9 cellular contexts compared by ENCODE assay signal in the genomic region with DNA sequence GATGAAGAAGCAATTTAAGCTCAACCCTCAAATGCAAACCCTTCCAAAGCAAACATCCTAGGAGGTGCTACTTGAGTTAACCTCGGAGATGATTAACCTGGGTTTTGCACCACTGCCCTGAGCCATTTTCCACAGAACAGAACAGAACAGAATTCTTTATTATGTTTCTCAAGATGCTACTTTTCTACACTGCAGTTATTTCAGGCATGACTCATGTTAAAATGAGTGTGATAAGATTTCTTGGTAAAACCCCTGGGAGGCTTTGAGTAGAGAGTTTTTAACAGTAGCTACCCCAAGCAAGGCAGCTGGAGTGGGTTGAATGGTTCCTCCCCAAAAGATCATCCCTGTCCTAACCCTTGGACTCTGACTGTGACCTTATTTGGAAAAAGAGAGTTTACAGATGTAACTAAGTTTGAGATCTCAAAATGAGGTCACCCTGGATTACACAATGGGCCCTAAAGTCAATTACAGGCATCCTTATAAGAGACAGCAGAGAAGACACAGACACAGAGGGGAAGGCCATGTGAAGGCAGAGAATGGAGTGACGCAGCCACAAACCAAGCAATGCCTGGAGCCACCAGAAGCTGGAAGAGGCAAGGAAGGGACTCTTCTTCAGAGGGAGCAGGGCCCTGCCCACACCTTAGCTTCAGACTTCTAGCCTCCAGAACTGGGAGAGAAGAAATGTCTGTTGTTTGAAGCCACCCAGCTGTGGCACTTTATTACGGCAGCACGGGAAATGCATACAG.
DNase-seq lines count a peak whose midpoint lies in the region; ATAC-seq, FAIRE-seq and TF ChIP-seq lines count a peak whose summit lies in the region.
"Had no signal": no experiment of that assay in that cellular context is flagged by ENCODE, and none has a peak within 500 bp of the region (broad histone marks: within the 10 kb centered on the region; RNA-seq: fewer than 3 reads in every experiment).

No MANE protein-coding gene starts in this region.

- no peaks in the 10 kb centered on the region for H3K36me3 ChIP-seq in esophagus muscularis mucosa

- no peak for TF ChIP-seq EP300 in esophagus muscularis mucosa (IDR thresholded peaks at IDR 0.05)

- no peaks in the 10 kb centered on the region for H3K27me3 ChIP-seq in esophagus muscularis mucosa

- peak; percentile 97 for FAIRE-seq in RCC 7860 (lab: Jason Lieb, UNC)
- FAIRE-seq: H54 had no signal

- peaks cover 14 to 31% (median 18%) of the 10 kb centered on the region in 4 donors for H3K4me1 ChIP-seq in esophagus muscularis mucosa

- H3K9me3 ChIP-seq in esophagus muscularis mucosa: peaks cover 0 to 5% (median 0%) of the 10 kb centered on the region in 4 donors

- H3K27ac ChIP-seq in esophagus muscularis mucosa (replicated peaks in 1 of 4): peak overlapping the region; percentile 48 to 53 (median 52)

- H3K4me3 ChIP-seq in esophagus muscularis mucosa: no peak overlapping the region

- TF ChIP-seq POLR2A in esophagus muscularis mucosa (IDR thresholded peaks at IDR 0.05; ENCODE audit: low read depth): no peak

- no peak for TF ChIP-seq CTCF in esophagus muscularis mucosa (IDR thresholded peaks at IDR 0.05)

- peak; percentile 12 for DNase-seq in GF-D8 (lab: John Stamatoyannopoulos, UW)
- peak; percentile 90 for DNase-seq in RCC 7860 (ENCODE audit: low spot score)
- no peak for DNase-seq in esophagus muscularis mucosa (ENCODE audit: extremely low spot score)
- peak; percentile 3 for DNase-seq in putamen (ENCODE audit: low spot score)
- no peak for DNase-seq in activated effector memory CD4-positive, alpha-beta T cell treated with Interleukin-2 at 50 U/mL for 16 hours

- ATAC-seq in GM21360 (IDR thresholded peaks at IDR 0.05; ENCODE audit: unreplicated experiment) (no peak), GM21737 (IDR thresholded peaks at IDR 0.05; ENCODE audit: unreplicated experiment) (no peak), GM18861 (IDR thresholded peaks at IDR 0.05; ENCODE audit: unreplicated experiment) (no peak)

- WGBS in esophagus muscularis mucosa: 80% methylated on average over 4 of the region's 4 CpGs

- intact Hi-C loops in esophagus muscularis mucosa (cut with DNase I): no loop called here

Comparison
In these comparisons a context has a peak if more than half of its experiments do, and no peak if none do; other contexts are left out.
1. DNase-seq: peak in GF-D8 (single experiment), RCC 7860 (single experiment) and putamen (single experiment); none in esophagus muscularis mucosa (single experiment) and activated effector memory CD4-positive, alpha-beta T cell treated with Interleukin-2 at 50 U/mL for 16 hours (single experiment).